Comparison of ENCODE assay signal across 33 cellular contexts in genomic region chr7:65302883-65303282, GRCh38.
"Had no signal": no experiment of that assay in that cellular context is flagged by ENCODE, and none has a peak within 500 bp of the region (broad histone marks: within the 10 kb centered on the region; RNA-seq: fewer than 3 reads in every experiment).

No MANE protein-coding gene starts in this region.

- H3K4me1 ChIP-seq: esophagus squamous epithelium, heart right ventricle had no signal

- H2AFZ ChIP-seq: hepatocyte had no signal

- H3K27ac ChIP-seq: body of pancreas, epithelial cell of prostate, esophagus squamous epithelium, gastroesophageal sphincter, heart right ventricle, hepatocyte had no signal

- H3K79me2 ChIP-seq: hepatocyte had no signal

- H3K9me3 ChIP-seq: body of pancreas, esophagus squamous epithelium, gastroesophageal sphincter, heart right ventricle had no signal

- FAIRE-seq: colon, endometrium, endothelial cell of umbilical vein had no signal

- H3K27me3 ChIP-seq: body of pancreas, hepatocyte had no signal

- DNase-seq: activated CD4-positive, alpha-beta memory T cell treated with anti-CD3 and anti-CD28 coated beads for 36 hours; activated CD4-positive, alpha-beta T cell treated with anti-CD3 and anti-CD28 coated beads for 36 hours; activated CD4-positive, alpha-beta T cell treated with anti-CD3 and anti-CD28 coated beads, Interleukin-2, amount 10 ng/mL, durations not matched to agents 24 days and 14 days; activated CD4-positive, CD25-positive, alpha-beta regulatory T cell; activated CD4-positive, CD25-positive, alpha-beta regulatory T cell treated with anti-CD3 and anti-CD28 coated beads, Interleukin-2, amount 50 U/mL, for 72 hours; activated CD8-positive, alpha-beta memory T cell treated with anti-CD3 and anti-CD28 coated beads, Interleukin-2, amount 10 ng/mL, durations not matched to agents 7 days and 5 days; activated CD8-positive, alpha-beta memory T cell treated with anti-CD3 and anti-CD28 coated beads, Interleukin-2, amount 50 U/mL, for 4 hours; activated CD8-positive, alpha-beta T cell treated with anti-CD3 and anti-CD28 coated beads, Interleukin-2, amount 10 ng/mL, durations not matched to agents 7 days and 5 days; activated gamma-delta T cell; activated naive CD4-positive, alpha-beta T cell; activated naive CD4-positive, alpha-beta T cell treated with anti-CD3 and anti-CD28 coated beads, Interleukin-2, amount 10 ng/mL, durations not matched to agents 7 days and 5 days; activated naive CD8-positive, alpha-beta T cell treated with anti-CD3 and anti-CD28 coated beads, Interleukin-2, amount 10 ng/mL, durations not matched to agents 7 days and 5 days; activated T-cell treated with anti-CD3 and anti-CD28 coated beads, Interleukin-2, amount 50 U/mL, for 1 hour; activated T-cell treated with anti-CD3 and anti-CD28 coated beads, Interleukin-2, amount 50 U/mL, for 48 hours; amniotic stem cell; aorta; body of pancreas; caudate nucleus; cortex of kidney; dermis blood vessel endothelial cell; effector CD8-positive, alpha-beta T cell; esophagus squamous epithelium; foreskin melanocyte; heart right ventricle; T-helper 17 cell; T1000 had no signal

- H3K4me3 ChIP-seq: body of pancreas, esophagus squamous epithelium, gastroesophageal sphincter, heart right ventricle, hepatocyte had no signal

- H3K36me3 ChIP-seq: esophagus squamous epithelium, gastroesophageal sphincter, heart right ventricle had no signal

- ATAC-seq: activated CD4-positive, alpha-beta T cell treated with anti-CD3 and anti-CD28 coated beads for 36 hours; activated CD8-positive, alpha-beta memory T cell treated with anti-CD3 and anti-CD28 coated beads, Interleukin-2, amount 10 ng/mL, durations not matched to agents 7 days and 5 days; activated CD8-positive, alpha-beta T cell treated with anti-CD3 and anti-CD28 coated beads, Interleukin-2, amount 10 ng/mL, durations not matched to agents 7 days and 5 days; activated naive CD4-positive, alpha-beta T cell treated with anti-CD3 and anti-CD28 coated beads, Interleukin-2, amount 50 U/mL, for 72 hours; body of pancreas; gastroesophageal sphincter; heart right ventricle; T-helper 17 cell had no signal

- H3K4me2 ChIP-seq: hepatocyte had no signal
